ENCODE assay signal across 13 cellular contexts in genomic region chr10:101858723-101859500, GRCh38. TPM values are rescaled to one million over a fixed set of nuclear protein-coding genes. Genes with fewer than 3 reads are reported as not detected.
DNase-seq lines count a peak whose midpoint lies in the region; ATAC-seq and TF ChIP-seq lines count a peak whose summit lies in the region.
"Had no signal": no experiment of that assay in that cellular context is flagged by ENCODE, and none has a peak within 500 bp of the region (broad histone marks: within the 10 kb centered on the region; RNA-seq: fewer than 3 reads in every experiment).

No MANE protein-coding gene starts in this region.

- TF ChIP-seq CTCF in right atrium auricular region (IDR thresholded peaks at IDR 0.05) (no peak), stomach (IDR thresholded peaks at IDR 0.05) (no peak)

- intact Hi-C loops in stomach (cut with DNase I; ENCODE audit: low total_unique reads), result no loop called here

- peak overlapping the region; percentile 69 to 71 for H3K27ac ChIP-seq in right atrium auricular region
- H3K27ac ChIP-seq in stomach, result no peak overlapping the region
- H3K27ac ChIP-seq: KMS-11 had no signal

- ATAC-seq in GM21423 (IDR thresholded peaks at IDR 0.05; ENCODE audit: unreplicated experiment), result peak; percentile 58
- ATAC-seq in HG03280 (IDR thresholded peaks at IDR 0.05; ENCODE audit: unreplicated experiment), result peak; percentile 77
- ATAC-seq: HCT116 had no signal

- no peak for TF ChIP-seq EP300 in stomach (IDR thresholded peaks at IDR 0.05)

- DNase-seq in NOMO-1 treated with DMSO at 0.1 percent for 48 hours (lab: John Stamatoyannopoulos, UW; ENCODE audit: unreplicated experiment) (peak; percentile 14), NOMO-1 treated with dmso at 0.1 percent for 144 hours (lab: John Stamatoyannopoulos, UW; ENCODE audit: unreplicated experiment) (no peak), right atrium auricular region (ENCODE audit: low spot score) (no peak), H7 (no peak), COLO668 (lab: John Stamatoyannopoulos, UW; ENCODE audit: unreplicated experiment) (no peak), stomach (no peak)
- DNase-seq: 8988T, naive B cell, NCI-H524 treated with DMSO at 0.1 percent for 48 hours had no signal

- H3K4me3 ChIP-seq in right atrium auricular region (no peak overlapping the region), H7 (ENCODE audit: insufficient read depth, low read depth, low read length) (no peak overlapping the region), stomach (no peak overlapping the region)

- H3K9me3 ChIP-seq in right atrium auricular region (peaks cover 0 to 12% of the 10 kb centered on the region in 2 donors), stomach (peaks cover 0 to 12% (median 4%) of the 10 kb centered on the region in 4 donors)

- no peak for TF ChIP-seq POLR2A in stomach (IDR thresholded peaks at IDR 0.05)

- H3K36me3 ChIP-seq in right atrium auricular region, result no peaks in the 10 kb centered on the region
- H3K36me3 ChIP-seq in H7 (replicated peaks; ENCODE audit: control insufficient read depth, insufficient read depth, low read length), result no peaks in the 10 kb centered on the region
- peaks cover 0 to 24% (median 13%) of the 10 kb centered on the region in 4 donors for H3K36me3 ChIP-seq in stomach

- H3K27me3 ChIP-seq in right atrium auricular region, result no peaks in the 10 kb centered on the region
- H3K27me3 ChIP-seq in H7 (ENCODE audit: control insufficient read depth, insufficient read depth, low read length), result no peaks in the 10 kb centered on the region
- no peaks in the 10 kb centered on the region for H3K27me3 ChIP-seq in stomach

- H3K4me1 ChIP-seq in right atrium auricular region, result peaks cover 0 to 39% of the 10 kb centered on the region in 2 donors
- no peaks in the 10 kb centered on the region for H3K4me1 ChIP-seq in stomach

- 60 to 84% (median 75%) methylated on average over 3 of the region's 3 CpGs for WGBS in stomach, 5 donors

RNA-seq across cellular contexts. Expression of gene KCNIP2, which starts 15.3 kb away (rescaled TPM):
- total RNA-seq in right atrium auricular region, result 100 to 1,000 TPM; 192 to 653 TPM
- 2.3 and 5.9 TPM in 2 replicates for total RNA-seq in H7 (2014; rRNA removed; shearing (Covaris generic))
- 1 to 10 TPM in 3 of 5 donors, not detected in 2; 1.2 to 5.7 (median 2.4) TPM for total RNA-seq in stomach
- 1 to 10 TPM in 1 of 3 donors, under 1 TPM in 1, not detected in 1; 0.62 to 1.3 TPM for polyA plus RNA-seq in stomach

RNA-seq across cellular contexts. Expression of gene OGA, which starts 40.7 kb away (rescaled TPM):
- 10 to 100 TPM; 41.6 to 50.9 TPM for total RNA-seq in right atrium auricular region
- 56.3 and 96.7 TPM in 2 replicates for total RNA-seq in H7 (2014; rRNA removed; shearing (Covaris generic))
- total RNA-seq in stomach, result 100 to 1,000 TPM; 123 to 312 (median 233) TPM
- polyA plus RNA-seq in stomach, result 10 to 100 TPM; 18.9 to 41.7 (median 28.0) TPM

Comparison
In these comparisons a context has a peak if more than half of its experiments do, and no peak if none do; other contexts are left out.
1. H3K27ac ChIP-seq: peak in right atrium auricular region (2 of 2); none in stomach (0 of 5).
2. RNA of gene KCNIP2, which starts 15.3 kb away (total RNA-seq): 192 to 653 TPM in right atrium auricular region; 2.3 to 5.9 TPM in H7 and 1.2 to 5.7 TPM in stomach; every median in the first group is over 10 times any median in the second.